In the genomic region with DNA sequence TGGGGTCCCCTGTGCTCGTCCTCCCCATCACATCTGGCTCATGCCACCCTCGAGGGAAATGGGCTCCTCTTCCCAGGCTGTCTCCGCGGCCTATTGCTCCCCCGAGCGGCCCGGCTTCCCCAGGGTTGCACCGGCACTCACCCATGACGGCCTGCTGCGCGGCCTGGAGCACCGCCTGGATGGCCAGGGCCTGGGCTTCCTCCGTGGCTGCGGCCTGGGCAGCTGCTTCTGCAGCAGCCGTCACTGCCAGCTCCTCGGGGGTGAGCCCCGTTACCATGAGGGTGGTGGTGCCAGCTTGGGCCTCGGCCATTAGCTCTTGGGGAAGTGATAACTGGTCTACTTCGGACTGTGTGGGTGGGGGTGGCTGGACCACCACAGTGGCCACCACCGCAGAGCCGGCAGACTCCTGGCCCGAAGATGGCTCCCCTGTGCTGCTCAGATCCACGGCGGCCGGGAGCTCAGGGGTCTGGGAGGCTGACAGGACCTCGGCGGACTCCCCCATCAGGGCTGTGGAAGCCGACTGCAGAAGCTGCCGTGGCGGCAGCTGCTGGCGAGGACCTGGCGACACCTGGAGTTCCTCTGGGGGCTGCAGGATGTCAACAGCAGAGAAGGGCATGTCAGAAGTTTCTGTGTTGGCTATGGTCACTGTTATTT, we compare ENCODE assay signal across 9 cellular contexts. TPM values are rescaled to one million over a fixed set of nuclear protein-coding genes. Genes with fewer than 3 reads are reported as not detected.
DNase-seq lines count a peak whose midpoint lies in the region; ATAC-seq and TF ChIP-seq lines count a peak whose summit lies in the region.
"Had no signal": no experiment of that assay in that cellular context is flagged by ENCODE, and none has a peak within 500 bp of the region (broad histone marks: within the 10 kb centered on the region; RNA-seq: fewer than 3 reads in every experiment).

No MANE protein-coding gene starts in this region.

- H3K27me3 ChIP-seq in AG04450 (ENCODE audit: control insufficient read depth, insufficient read depth, low read length) (no peaks in the 10 kb centered on the region), HUES64 (ENCODE audit: insufficient read depth, low read length) (no peaks in the 10 kb centered on the region), esophagus muscularis mucosa (no peaks in the 10 kb centered on the region), rectal smooth muscle tissue (ENCODE audit: control insufficient read depth, insufficient read depth, low read length) (no peaks in the 10 kb centered on the region)

- TF ChIP-seq POLR2A in esophagus muscularis mucosa (IDR thresholded peaks at IDR 0.05; ENCODE audit: low read depth), result no peak

- H3K27ac ChIP-seq in AG04450 (ENCODE audit: low read depth, low read length) (peak overlapping the region; percentile 52), HUES64 (ENCODE audit: low read depth, low read length) (peak overlapping the region; percentile 79), esophagus muscularis mucosa (replicated peaks in 1 of 4) (peak overlapping the region; percentile 82 to 88 (median 85)), rectal smooth muscle tissue (ENCODE audit: low read depth, low read length) (peak overlapping the region; percentile 76)

- CTCF ChIA-PET in AG04450 (lab: Charles Lee), result interaction anchor here (0.6 to 1.8 kb wide), 3 partner anchors 189 to 197 kb away, joined by 3 to 9 read pairs (median 8); no protein-coding TSS in a partner anchor

- no peak overlapping the region for H3K9ac ChIP-seq in HUES64 (ENCODE audit: low read depth, low read length)
- no peak overlapping the region for H3K9ac ChIP-seq in rectal smooth muscle tissue (ENCODE audit: low read length)

- TF ChIP-seq EP300 in esophagus muscularis mucosa (IDR thresholded peaks at IDR 0.05), result no peak

- H3K4me1 ChIP-seq in HUES64 (ENCODE audit: insufficient read depth, low read length) (0 out of 2 replicates have a peak, but pooled peaks cover 4% of the 10 kb centered on the region), esophagus muscularis mucosa (peaks cover 17 to 81% (median 71%) of the 10 kb centered on the region in 4 donors), rectal smooth muscle tissue (ENCODE audit: control insufficient read depth, insufficient read depth, low read length) (peaks cover 24% of the 10 kb centered on the region)

- H3K4me3 ChIP-seq in AG04450 (ENCODE audit: low read depth, low read length), result no peak overlapping the region
- no peak overlapping the region for H3K4me3 ChIP-seq in HUES64 (ENCODE audit: low read length)
- H3K4me3 ChIP-seq in esophagus muscularis mucosa, result peak overlapping the region in 3 of 4 donors; percentile 9 to 45 (median 45)
- no peak overlapping the region for H3K4me3 ChIP-seq in rectal smooth muscle tissue (ENCODE audit: low read length)

- peaks cover 86% of the 10 kb centered on the region for H3K36me3 ChIP-seq in HUES64 (ENCODE audit: insufficient read depth, low read length)
- H3K36me3 ChIP-seq in esophagus muscularis mucosa, result peaks cover 21 to 94% (median 65%) of the 10 kb centered on the region in 4 donors
- peaks cover 34% of the 10 kb centered on the region for H3K36me3 ChIP-seq in rectal smooth muscle tissue (ENCODE audit: control insufficient read depth, insufficient read depth, low read length)

- POLR2A ChIA-PET in AG04450 (lab: Yijun Ruan, JAX), result no interaction called here

- DNase-seq in AG04450 (ENCODE audit: low read depth, low spot score) (no peak), esophagus muscularis mucosa (ENCODE audit: extremely low spot score) (no peak), NCI-H1092 treated with DMSO at 0.1 percent for 48 hours (lab: John Stamatoyannopoulos, UW) (no peak), T1000 (lab: John Stamatoyannopoulos, UW) (no peak)
- no peak for DNase-seq in activated CD4-positive, CD25-positive, alpha-beta regulatory T cell (lab: John Stamatoyannopoulos, UW)
- DNase-seq: NCI-H2029 had no signal

- H3K9me3 ChIP-seq in AG04450 (ENCODE audit: control insufficient read depth, insufficient read depth, low read length) (no peaks in the 10 kb centered on the region; the same call in 1 of the 2 replicates), HUES64 (ENCODE audit: insufficient read depth, low read depth, low read length) (no peaks in the 10 kb centered on the region), esophagus muscularis mucosa (no peaks in the 10 kb centered on the region)

- no peak for TF ChIP-seq CTCF in AG04450 (IDR thresholded peaks at IDR 0.05; ENCODE audit: low read depth, low read length)
- TF ChIP-seq CTCF in esophagus muscularis mucosa (IDR thresholded peaks at IDR 0.05), result no peak

- WGBS in HUES64, result 95% methylated on average over 32 of the region's 32 CpGs
- 58% methylated on average over 2 of the region's 32 CpGs for WGBS in esophagus muscularis mucosa

- ATAC-seq in GM21529 (IDR thresholded peaks at IDR 0.05; ENCODE audit: unreplicated experiment), result no peak

- intact Hi-C loops in esophagus muscularis mucosa (cut with DNase I), result loop anchor here (2.0 kb wide), 1 partner anchor 188 kb away; a partner anchor contains a TSS

RNA-seq across cellular contexts. Expression of a gene that starts 8.1 kb away (rescaled TPM):
- 0.14 and 0.16 TPM in 2 replicates for polyA plus RNA-seq in AG04450 (2011; rRNA removed)
- polyA minus RNA-seq in AG04450 (2011; rRNA and poly(A)+ RNA removed), result 0.18 TPM in 1 of 2 replicates, not detected in the other
- polyA plus RNA-seq in HUES64 (2013, experiment 1 of 2), result 5.8 TPM
- polyA plus RNA-seq in HUES64 (2013, experiment 2 of 2), result 6.9 TPM
- total RNA-seq in esophagus muscularis mucosa, result 10 to 100 TPM in 1 of 4 donors, 1 to 10 TPM in 3; 8.0 to 12.6 (median 9.1) TPM

RNA-seq across cellular contexts. Expression of a gene that starts 17.7 kb away (rescaled TPM):
- 42.9 and 63.4 TPM in 2 replicates for polyA plus RNA-seq in AG04450 (2011; rRNA removed)
- polyA minus RNA-seq in AG04450 (2011; rRNA and poly(A)+ RNA removed), result 43.7 and 49.1 TPM in 2 replicates
- 88.5 TPM for polyA plus RNA-seq in HUES64 (2013, experiment 1 of 2)
- polyA plus RNA-seq in HUES64 (2013, experiment 2 of 2), result 80.7 TPM
- 100 to 1,000 TPM in 2 of 4 donors, 10 to 100 TPM in 2; 89.3 to 106 (median 95.4) TPM for total RNA-seq in esophagus muscularis mucosa

RNA-seq across cellular contexts. Expression of a gene that starts 19.1 kb away (rescaled TPM):
- polyA plus RNA-seq in AG04450 (2011; rRNA removed), result 2.7 and 5.8 TPM in 2 replicates
- 17.9 and 26.6 TPM in 2 replicates for polyA minus RNA-seq in AG04450 (2011; rRNA and poly(A)+ RNA removed)
- 59.9 TPM for polyA plus RNA-seq in HUES64 (2013, experiment 1 of 2)
- polyA plus RNA-seq in HUES64 (2013, experiment 2 of 2), result 64.5 TPM
- total RNA-seq in esophagus muscularis mucosa, result 100 to 1,000 TPM in 1 of 4 donors, 10 to 100 TPM in 3; 50.7 to 102 (median 60.8) TPM

RNA-seq across cellular contexts. Expression of a gene that starts 20.1 kb away (rescaled TPM):
- polyA plus RNA-seq in AG04450 (2011; rRNA removed), result 3.2 and 3.9 TPM in 2 replicates
- 2.2 and 2.6 TPM in 2 replicates for polyA minus RNA-seq in AG04450 (2011; rRNA and poly(A)+ RNA removed)
- polyA plus RNA-seq in HUES64 (2013, experiment 1 of 2), result 2.5 TPM
- 3.2 TPM for polyA plus RNA-seq in HUES64 (2013, experiment 2 of 2)
- total RNA-seq in esophagus muscularis mucosa, result 1 to 10 TPM; 3.6 to 6.9 (median 6.1) TPM

RNA-seq across cellular contexts. Expression of a gene that starts 26.4 kb away (rescaled TPM):
- 0.12 and 0.16 TPM in 2 replicates for polyA plus RNA-seq in AG04450 (2011; rRNA removed)
- 0.69 TPM in 1 of 2 replicates, not detected in the other for polyA minus RNA-seq in AG04450 (2011; rRNA and poly(A)+ RNA removed)
- polyA plus RNA-seq in HUES64 (2013, experiment 1 of 2), result 15.3 TPM
- polyA plus RNA-seq in HUES64 (2013, experiment 2 of 2), result 18.2 TPM
- total RNA-seq in esophagus muscularis mucosa, result 10 to 100 TPM; 15.9 to 22.4 (median 17.7) TPM

Comparison
In these comparisons a context has a peak if more than half of its experiments do, and no peak if none do; other contexts are left out.
1. H3K4me3 ChIP-seq: peak in esophagus muscularis mucosa (3 of 4); none in AG04450 (single experiment), HUES64 (single experiment) and rectal smooth muscle tissue (single experiment).
2. Peak in every context shown above with its lines, with median percentiles within 50 percentile points of each other: H3K27ac ChIP-seq.